Comparison of ENCODE assay signal across 9 cellular contexts in genomic region chr9:98045234-98046160, GRCh38. TPM values are rescaled to one million over a fixed set of nuclear protein-coding genes. Genes with fewer than 3 reads are reported as not detected.
DNase-seq lines count a peak whose midpoint lies in the region; ATAC-seq, FAIRE-seq and TF ChIP-seq lines count a peak whose summit lies in the region.
"Had no signal": no experiment of that assay in that cellular context is flagged by ENCODE, and none has a peak within 500 bp of the region (broad histone marks: within the 10 kb centered on the region; RNA-seq: fewer than 3 reads in every experiment).

No MANE protein-coding gene starts in this region.

- peaks cover 48% of the 10 kb centered on the region for H3K36me3 Mint-ChIP-seq in activated T-cell treated with anti-CD3 and anti-CD28 coated beads, Interleukin-2, amount 50 U/mL, for 24 hours (ENCODE audit: low read depth)
- no peaks in the 10 kb centered on the region for H3K36me3 Mint-ChIP-seq in natural killer cell

- H3K9me3 ChIP-seq in prostate gland, result no peaks in the 10 kb centered on the region

- peak overlapping the region; percentile 92 for H3K27ac Mint-ChIP-seq in activated T-cell treated with anti-CD3 and anti-CD28 coated beads, Interleukin-2, amount 50 U/mL, for 24 hours
- H3K27ac Mint-ChIP-seq in natural killer cell, result peak overlapping the region; percentile 82 to 89

- FAIRE-seq in GM12892 (lab: Jason Lieb, UNC), result peak; percentile 87

- peak; percentile 78 for TF ChIP-seq POLR2A in GM12892 (IDR thresholded peaks at IDR 0.05; ENCODE audit: low read depth, low read length)
- no peak for TF ChIP-seq POLR2A in prostate gland (IDR thresholded peaks at IDR 0.05)

- 80% methylated on average over 6 of the region's 6 CpGs for WGBS in prostate gland

- intact Hi-C loops in natural killer cell (cut with micrococcal nuclease), result no loop called here
- intact Hi-C loops in prostate gland (cut with DNase I), result no loop called here

- peaks cover 40% of the 10 kb centered on the region for H3K4me1 Mint-ChIP-seq in activated T-cell treated with anti-CD3 and anti-CD28 coated beads, Interleukin-2, amount 50 U/mL, for 24 hours (ENCODE audit: low read depth)
- H3K4me1 Mint-ChIP-seq in natural killer cell, result peaks cover 12% of the 10 kb centered on the region in 2 donors

- peak overlapping the region; percentile 87 for H3K4me3 Mint-ChIP-seq in activated T-cell treated with anti-CD3 and anti-CD28 coated beads, Interleukin-2, amount 50 U/mL, for 24 hours
- H3K4me3 Mint-ChIP-seq in natural killer cell, result peak overlapping the region; percentile 79

- ATAC-seq in GM21825 (IDR thresholded peaks at IDR 0.05; ENCODE audit: unreplicated experiment), result peak; percentile 80
- ATAC-seq in natural killer cell, result peak; percentile 96 to 97 (median 97)

- TF ChIP-seq CTCF in natural killer cell (IDR thresholded peaks at IDR 0.05) (no peak), prostate gland (IDR thresholded peaks at IDR 0.05) (no peak)

- no peaks in the 10 kb centered on the region for H3K27me3 Mint-ChIP-seq in activated T-cell treated with anti-CD3 and anti-CD28 coated beads, Interleukin-2, amount 50 U/mL, for 24 hours
- no peaks in the 10 kb centered on the region for H3K27me3 Mint-ChIP-seq in natural killer cell (ENCODE audit: low read depth in 2 of 2)

- no peak overlapping the region for H3K4me3 ChIP-seq in prostate gland
- H3K4me3 ChIP-seq: SK-N-MC had no signal

- H3K9me3 Mint-ChIP-seq in activated T-cell treated with anti-CD3 and anti-CD28 coated beads, Interleukin-2, amount 50 U/mL, for 24 hours, result peaks cover 5% of the 10 kb centered on the region
- no peaks in the 10 kb centered on the region for H3K9me3 Mint-ChIP-seq in natural killer cell

- H3K4me1 ChIP-seq in prostate gland (replicated peaks), result no peaks in the 10 kb centered on the region

- no peaks in the 10 kb centered on the region for H3K36me3 ChIP-seq in prostate gland

- H3K27me3 ChIP-seq in prostate gland (replicated peaks; ENCODE audit: insufficient read depth), result no peaks in the 10 kb centered on the region

- H3K27ac ChIP-seq in prostate gland (no peak overlapping the region), caudate nucleus (ENCODE audit: low read depth, low read length) (no peak overlapping the region)
- H3K27ac ChIP-seq: SK-N-MC had no signal

- DNase-seq in GM12892 (ENCODE audit: insufficient read length) (no peak), NAMALWA (ENCODE audit: low spot score) (peak; percentile 97), natural killer cell (no peak), prostate gland (ENCODE audit: low spot score) (no peak), caudate nucleus (lab: John Stamatoyannopoulos, UW) (no peak), 8988T (no peak)
- no peak for DNase-seq in activated T-cell treated with anti-CD3 and anti-CD28 coated beads, Interleukin-2, amount 50 U/mL, for 24 hours

RNA-seq across cellular contexts. Expression of gene NANS, which starts 11.0 kb away (rescaled TPM):
- polyA plus RNA-seq in GM12892 (2012; ENCODE audit: missing spikeins), result 45.7 TPM
- total RNA-seq in natural killer cell, result 10 to 100 TPM; 30.7 to 36.8 (median 34.1) TPM
- total RNA-seq in prostate gland, result 100 to 1,000 TPM; 160 to 318 TPM

Comparison
In these comparisons a context has a peak if more than half of its experiments do, and no peak if none do; other contexts are left out.
1. RNA of gene NANS, which starts 11.0 kb away (total RNA-seq): 160 to 318 TPM in prostate gland; 30.7 to 36.8 TPM in natural killer cell; every median in the first group is over 4 times any median in the second.